8 cellular contexts compared by ENCODE assay signal in genomic region chr19:3034845-3035541, GRCh38. TPM values are rescaled to one million over a fixed set of nuclear protein-coding genes. Genes with fewer than 3 reads are reported as not detected.
A peak's percentile ranks its signal among the peaks of the same experiment; 100 is the strongest.
DNase-seq lines count a peak whose midpoint lies in the region; ATAC-seq and TF ChIP-seq lines count a peak whose summit lies in the region.

No MANE protein-coding gene starts in this region.

- H3K36me3 Mint-ChIP-seq in activated naive CD4-positive, alpha-beta T cell treated with anti-CD3 and anti-CD28 coated beads for 36 hours (ENCODE audit: low read depth), result no peaks in the 10 kb centered on the region

- no peaks in the 10 kb centered on the region for H3K36me3 ChIP-seq in skeletal muscle satellite cell (ENCODE audit: insufficient read depth, low read length)

- H3K9me3 ChIP-seq in right cardiac atrium (ENCODE audit: control insufficient read depth, low read length), result no peaks in the 10 kb centered on the region
- H3K9me3 ChIP-seq in skeletal muscle satellite cell (replicated peaks; ENCODE audit: low read length), result no peaks in the 10 kb centered on the region

- no peaks in the 10 kb centered on the region for H3K27me3 ChIP-seq in right cardiac atrium (ENCODE audit: control insufficient read depth, insufficient read depth)
- H3K27me3 ChIP-seq in skeletal muscle satellite cell (ENCODE audit: control insufficient read depth, insufficient read depth, low read length), result peaks cover 26% of the 10 kb centered on the region

- H3K4me2 ChIP-seq in skeletal muscle satellite cell (ENCODE audit: low read length), result peak overlapping the region; percentile 97

- H3K4me1 ChIP-seq in right cardiac atrium (ENCODE audit: control insufficient read depth, insufficient read depth, low read length), result no peaks in the 10 kb centered on the region
- peaks cover 9% of the 10 kb centered on the region for H3K4me1 ChIP-seq in skeletal muscle satellite cell (ENCODE audit: control insufficient read depth, insufficient read depth, low read length)

- H3K4me3 ChIP-seq in NB4 (ENCODE audit: low read depth, low read length) (peak overlapping the region; percentile 57), right cardiac atrium (ENCODE audit: low read length) (peak overlapping the region; percentile 72), skeletal muscle satellite cell (ENCODE audit: low read length) (peak overlapping the region; percentile 74)

- WGBS in right cardiac atrium, result 3% methylated on average over 23 of the region's 23 CpGs

- H3K9me3 Mint-ChIP-seq in activated naive CD4-positive, alpha-beta T cell treated with anti-CD3 and anti-CD28 coated beads for 36 hours, result no peaks in the 10 kb centered on the region

- peak overlapping the region; percentile 87 for H3K4me3 Mint-ChIP-seq in activated naive CD4-positive, alpha-beta T cell treated with anti-CD3 and anti-CD28 coated beads for 36 hours

- intact Hi-C loops in activated naive CD4-positive, alpha-beta T cell treated with anti-CD3 and anti-CD28 coated beads for 36 hours (cut with micrococcal nuclease), result loop anchor here (1.0 to 5.0 kb wide), 6 partner anchors 26 to 727 kb away; partner anchors contain the start of genes APBA3, GNA11, MRPL54 and THOP1
- intact Hi-C loops in right cardiac atrium (cut with DNase I), result loop anchor here in 3 of 4 donors (5.0 to 10.0 kb wide), 3 partner anchors 48 to 58 kb away; partner anchors contain the start of gene TLE6 (in 1 of the 3)

- CTCF ChIA-PET in activated naive CD4-positive, alpha-beta T cell treated with anti-CD3 and anti-CD28 coated beads for 36 hours (lab: Charles Lee), result interaction anchor here (0.5 to 1.5 kb wide), 4 partner anchors 9 to 42 kb away, joined by 3 to 6 read pairs (median 3); no protein-coding TSS in a partner anchor

- no peak for TF ChIP-seq POLR2A in NB4 (IDR thresholded peaks at IDR 0.05; ENCODE audit: extremely low read depth, insufficient read length)

- peaks cover 16% of the 10 kb centered on the region for H3K4me1 Mint-ChIP-seq in activated naive CD4-positive, alpha-beta T cell treated with anti-CD3 and anti-CD28 coated beads for 36 hours (ENCODE audit: low read depth)

- H3K27me3 Mint-ChIP-seq in activated naive CD4-positive, alpha-beta T cell treated with anti-CD3 and anti-CD28 coated beads for 36 hours (ENCODE audit: low read depth), result no peaks in the 10 kb centered on the region

- H3K9ac ChIP-seq in skeletal muscle satellite cell (ENCODE audit: low read depth, low read length), result peak overlapping the region; percentile 79

- ATAC-seq in right cardiac atrium (peak; percentile 2 to 10), HG02973 (IDR thresholded peaks at IDR 0.05; ENCODE audit: unreplicated experiment) (no peak), HG02870 (IDR thresholded peaks at IDR 0.05; ENCODE audit: unreplicated experiment) (no peak)

- DNase-seq in NCI-H2196 (lab: John Stamatoyannopoulos, UW; ENCODE audit: unreplicated experiment) (peak; percentile 41), NCI-H2196 treated with DMSO at 0.1 percent for 48 hours (lab: John Stamatoyannopoulos, UW; ENCODE audit: unreplicated experiment) (no peak), NB4 (ENCODE audit: low read depth) (peak; percentile 62), right cardiac atrium (peak in 2 of 3 donors; percentile 76 to 78)
- DNase-seq in activated naive CD4-positive, alpha-beta T cell treated with anti-CD3 and anti-CD28 coated beads for 36 hours, result peak; percentile 77

- peak overlapping the region; percentile 94 for H3K27ac Mint-ChIP-seq in activated naive CD4-positive, alpha-beta T cell treated with anti-CD3 and anti-CD28 coated beads for 36 hours

- peak overlapping the region; percentile 88 for H3K27ac ChIP-seq in right cardiac atrium (ENCODE audit: low read length)

- no peak for TF ChIP-seq CTCF in NB4 (IDR thresholded peaks at IDR 0.05; ENCODE audit: low read depth, low read length)

RNA-seq across cellular contexts. Expression of gene TLE2, which starts 5.9 kb away (rescaled TPM):
- total RNA-seq in activated naive CD4-positive, alpha-beta T cell treated with anti-CD3 and anti-CD28 coated beads for 36 hours, result 1 to 10 TPM; 6.5 to 7.2 TPM
- total RNA-seq in right cardiac atrium, result 100 to 1,000 TPM in 1 of 4 donors, 10 to 100 TPM in 3; 78.4 to 102 (median 88.1) TPM
- 68.6 TPM for polyA plus RNA-seq in right cardiac atrium
- total RNA-seq in skeletal muscle satellite cell (2012; rRNA removed), result 0.44 and 0.76 TPM in 2 replicates

RNA-seq across cellular contexts. Expression of gene TLE5, which starts 27.3 kb away (rescaled TPM):
- total RNA-seq in activated naive CD4-positive, alpha-beta T cell treated with anti-CD3 and anti-CD28 coated beads for 36 hours, result 100 to 1,000 TPM; 326 to 354 TPM
- total RNA-seq in right cardiac atrium, result 1,000 to 10,000 TPM in 2 of 4 donors, 100 to 1,000 TPM in 2; 784 to 1,020 (median 971) TPM
- 1,565 TPM for polyA plus RNA-seq in right cardiac atrium
- total RNA-seq in skeletal muscle satellite cell (2012; rRNA removed), result 115 and 174 TPM in 2 replicates

RNA-seq across cellular contexts. Expression of gene TLE6, which starts 57.6 kb away (rescaled TPM):
- 1 to 10 TPM in 1 of 2 experiments, under 1 TPM in 1; 0.52 to 1.6 TPM for total RNA-seq in activated naive CD4-positive, alpha-beta T cell treated with anti-CD3 and anti-CD28 coated beads for 36 hours
- total RNA-seq in right cardiac atrium, result 1 to 10 TPM in 2 of 4 donors, under 1 TPM in 2; 0.28 to 2.2 (median 1.2) TPM
- 2.1 TPM for polyA plus RNA-seq in right cardiac atrium
- 0.44 and 0.76 TPM in 2 replicates for total RNA-seq in skeletal muscle satellite cell (2012; rRNA removed)

RNA-seq across cellular contexts. Expression of gene GNA11, which starts 59.2 kb away (rescaled TPM):
- total RNA-seq in activated naive CD4-positive, alpha-beta T cell treated with anti-CD3 and anti-CD28 coated beads for 36 hours, result 10 to 100 TPM; 10.9 to 11.2 TPM
- 10 to 100 TPM; 63.3 to 71.6 (median 69.7) TPM for total RNA-seq in right cardiac atrium
- polyA plus RNA-seq in right cardiac atrium, result 69.8 TPM
- 51.0 and 61.8 TPM in 2 replicates for total RNA-seq in skeletal muscle satellite cell (2012; rRNA removed)

Comparison
In these comparisons a context has a peak if more than half of its experiments do, and no peak if none do; other contexts are left out.
1. ATAC-seq: peak in right cardiac atrium (2 of 2); none in HG02973 (single experiment) and HG02870 (single experiment).
2. RNA of gene TLE2, which starts 5.9 kb away (total RNA-seq): 78.4 to 102 TPM in right cardiac atrium; 6.5 to 7.2 TPM in activated naive CD4-positive, alpha-beta T cell treated with anti-CD3 and anti-CD28 coated beads for 36 hours; every median in the first group is over 4 times any median in the second.
3. Peak in every context shown above with its lines, with median percentiles within 50 percentile points of each other: H3K4me3 ChIP-seq.